ENCODE assay signal across 1 cellular context in the genomic region with DNA sequence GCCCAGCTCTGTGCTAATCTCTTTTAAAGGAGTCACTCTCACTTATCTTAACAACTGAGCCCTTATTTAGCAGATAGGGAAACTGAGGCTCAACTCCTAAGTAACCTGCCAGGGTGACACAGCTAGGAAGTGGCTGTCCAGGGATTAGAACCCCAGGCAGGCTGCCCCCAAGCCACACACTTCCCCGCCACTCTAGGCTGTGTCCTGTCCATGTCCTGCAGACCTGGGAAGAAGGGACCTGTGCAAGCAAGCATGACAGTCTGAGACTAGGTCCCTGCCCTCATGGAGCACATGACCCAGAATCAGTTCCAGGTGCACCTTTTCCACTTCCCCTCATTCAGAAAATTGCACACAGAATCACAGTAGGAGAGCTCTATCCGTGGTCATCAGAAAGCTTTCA.
TF ChIP-seq lines count a peak whose summit lies in the region.

No MANE protein-coding gene starts in this region.

TF ChIP-seq in H1, 55 proteins besides CTCF, POLR2A, EP300 and RAD21:
- TF ChIP-seq CBX8 (IDR thresholded peaks at IDR 0.05; ENCODE audit: borderline replicate concordance, low read depth, low read length) (no peak), RXRA (IDR thresholded peaks at IDR 0.05; ENCODE audit: insufficient read depth, low read depth, low read length) (no peak), PHF8 (conservative IDR thresholded peaks at IDR 0.05; ENCODE audit: low read depth, low read length) (no peak), CEBPB (IDR thresholded peaks at IDR 0.05; ENCODE audit: low read depth, low read length) (no peak), GTF2F1 (IDR thresholded peaks at IDR 0.05; ENCODE audit: borderline replicate concordance, low read depth, low read length) (no peak), POLR2AphosphoS5 (IDR thresholded peaks at IDR 0.05; ENCODE audit: low read depth, low read length) (no peak), HDAC2 (IDR thresholded peaks at IDR 0.05; ENCODE audit: borderline replicate concordance in 1 of 2, low read depth in 2 of 2, low read length in 2 of 2) (no peak), JUN (IDR thresholded peaks at IDR 0.05; ENCODE audit: low read depth, low read length) (no peak), TBP (IDR thresholded peaks at IDR 0.05; ENCODE audit: low read depth, low read length) (no peak), EZH2 (IDR thresholded peaks at IDR 0.05; ENCODE audit: low read depth, low read length, severe bottlenecking) (no peak), TAF7 (optimal IDR thresholded peaks at IDR 0.05; ENCODE audit: borderline replicate concordance, low read depth, low read length) (no peak), SAP30 (IDR thresholded peaks at IDR 0.05; ENCODE audit: insufficient read depth, insufficient replicate concordance, low read length) (no peak)
